12 cellular contexts compared by ENCODE assay signal in the genomic region with DNA sequence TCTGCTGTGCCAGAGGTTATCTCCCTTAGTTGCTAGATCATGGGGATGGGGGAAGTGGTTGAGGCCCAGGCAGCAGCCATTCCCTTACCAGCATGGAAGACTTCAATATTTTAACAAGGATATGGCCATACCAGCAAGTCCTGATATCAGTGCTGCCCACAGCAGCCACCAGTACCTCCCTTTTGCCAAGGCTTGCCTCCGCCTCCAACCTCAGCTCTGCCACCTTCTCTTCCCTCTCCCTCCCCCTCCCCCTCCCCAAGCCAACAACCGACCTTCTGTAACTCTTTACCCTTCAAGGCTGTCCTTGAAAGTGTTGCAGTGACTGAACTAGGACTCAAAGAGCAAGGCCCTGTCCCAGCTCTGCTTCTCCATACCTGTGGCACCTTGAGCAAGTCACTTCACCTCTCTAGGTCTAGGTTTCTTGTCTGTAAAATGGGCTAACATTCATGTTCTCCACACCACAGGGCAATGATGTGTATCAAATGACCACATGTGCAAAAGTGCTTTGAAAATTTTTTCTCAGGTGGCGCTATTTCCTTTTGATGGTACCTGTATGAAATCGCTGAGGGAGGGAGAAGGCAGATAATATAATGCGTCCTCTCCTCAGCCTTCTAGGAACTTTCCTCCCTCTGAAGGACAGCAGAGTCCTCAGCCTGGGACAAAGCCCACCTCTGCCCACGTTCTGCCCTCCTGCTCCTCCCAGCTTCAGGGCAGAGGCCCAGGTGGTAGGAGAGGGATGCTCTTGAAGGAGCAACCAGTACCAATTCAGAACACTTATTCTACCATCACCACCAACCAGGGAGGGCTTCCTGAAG. TPM values are rescaled to one million over a fixed set of nuclear protein-coding genes. Genes with fewer than 3 reads are reported as not detected.
DNase-seq lines count a peak whose midpoint lies in the region; ATAC-seq and TF ChIP-seq lines count a peak whose summit lies in the region.
"Had no signal": no experiment of that assay in that cellular context is flagged by ENCODE, and none has a peak within 500 bp of the region (broad histone marks: within the 10 kb centered on the region; RNA-seq: fewer than 3 reads in every experiment).

No MANE protein-coding gene starts in this region.

- peaks cover 14% of the 10 kb centered on the region for H3K4me1 ChIP-seq in right cardiac atrium (ENCODE audit: control insufficient read depth, insufficient read depth, low read length)
- H3K4me1 ChIP-seq in vagina = peaks cover 69% of the 10 kb centered on the region

- TF ChIP-seq CTCF in mesothelial cell of epicardium (IDR thresholded peaks at IDR 0.05; ENCODE audit: unreplicated experiment) (no peak), vagina (IDR thresholded peaks at IDR 0.05) (no peak)

- H3K4me3 Mint-ChIP-seq in activated naive CD8-positive, alpha-beta T cell treated with anti-CD3 and anti-CD28 coated beads, Interleukin-2, amount 50 U/mL, for 24 hours = no peak overlapping the region
- H3K4me3 Mint-ChIP-seq in mesothelial cell of epicardium = no peak overlapping the region
- H3K4me3 Mint-ChIP-seq: stimulated activated naive B cell treated with anti-CD40 and anti-IgM and Interleukin-4, amounts not matched to agents 10 μg/mL and 1 μg/mL and 100 μg/mL, for 72 hours had no signal

- no peak overlapping the region for H3K27ac ChIP-seq in right cardiac atrium (ENCODE audit: low read length)
- peak overlapping the region; percentile 83 for H3K27ac ChIP-seq in vagina
- H3K27ac ChIP-seq: VCaP had no signal

- 73% methylated on average over 6 of the region's 6 CpGs for WGBS in right cardiac atrium

- H3K27me3 ChIP-seq in right cardiac atrium (ENCODE audit: control insufficient read depth, insufficient read depth) (no peaks in the 10 kb centered on the region), vagina (no peaks in the 10 kb centered on the region)

- H3K36me3 ChIP-seq in vagina = peaks cover 0 to 27% of the 10 kb centered on the region in 2 donors

- H3K4me3 ChIP-seq in right cardiac atrium (ENCODE audit: low read length) (no peak overlapping the region), vagina (no peak overlapping the region)

- peak in 2 of 3 donors; percentile 6 to 20 for DNase-seq in right cardiac atrium
- DNase-seq in left ventricle myocardium superior = no peak
- no peak for DNase-seq in activated naive CD8-positive, alpha-beta T cell treated with anti-CD3 and anti-CD28 coated beads, Interleukin-2, amount 50 U/mL, for 24 hours
- DNase-seq in mesothelial cell of epicardium (ENCODE audit: low spot score in 2 of 2, unreplicated experiment in 2 of 2) = no peak
- no peak for DNase-seq in vagina (ENCODE audit: extremely low spot score in 2 of 2)
- DNase-seq in T1000 (lab: John Stamatoyannopoulos, UW) = no peak
- DNase-seq: MM.1S; stimulated activated naive B cell treated with anti-CD40 and anti-IgM and Interleukin-4, amounts not matched to agents 10 μg/mL and 1 μg/mL and 100 μg/mL, for 72 hours had no signal

- no peak for TF ChIP-seq POLR2A in vagina (IDR thresholded peaks at IDR 0.05)

- peaks cover 56% of the 10 kb centered on the region for H3K4me1 Mint-ChIP-seq in activated naive CD8-positive, alpha-beta T cell treated with anti-CD3 and anti-CD28 coated beads, Interleukin-2, amount 50 U/mL, for 24 hours
- H3K4me1 Mint-ChIP-seq in mesothelial cell of epicardium = peaks cover 24% of the 10 kb centered on the region

- H3K27me3 Mint-ChIP-seq in activated naive CD8-positive, alpha-beta T cell treated with anti-CD3 and anti-CD28 coated beads, Interleukin-2, amount 50 U/mL, for 24 hours = no peaks in the 10 kb centered on the region
- H3K27me3 Mint-ChIP-seq in mesothelial cell of epicardium (ENCODE audit: low read depth) = no peaks in the 10 kb centered on the region

- intact Hi-C loops in right cardiac atrium (cut with DNase I) (loop anchor here in 3 of 4 donors (5.0 to 10.0 kb wide), 3 partner anchors 140 to 212 kb away; no protein-coding TSS in a partner anchor), left ventricle myocardium superior (cut with micrococcal nuclease) (no loop called here), vagina (cut with DNase I) (loop anchor here (2.0 to 5.0 kb wide), 2 partner anchors 54 to 227 kb away; no protein-coding TSS in a partner anchor)

- peak overlapping the region; percentile 71 for H3K27ac Mint-ChIP-seq in activated naive CD8-positive, alpha-beta T cell treated with anti-CD3 and anti-CD28 coated beads, Interleukin-2, amount 50 U/mL, for 24 hours
- H3K27ac Mint-ChIP-seq in mesothelial cell of epicardium = peak overlapping the region; percentile 71
- H3K27ac Mint-ChIP-seq: stimulated activated naive B cell treated with anti-CD40 and anti-IgM and Interleukin-4, amounts not matched to agents 10 μg/mL and 1 μg/mL and 100 μg/mL, for 72 hours had no signal

- no peak for ATAC-seq in right cardiac atrium
- no peak for ATAC-seq in left ventricle myocardium superior
- no peak for ATAC-seq in activated naive CD8-positive, alpha-beta T cell treated with anti-CD3 and anti-CD28 coated beads, Interleukin-2, amount 50 U/mL, for 24 hours
- ATAC-seq in GM19328 (IDR thresholded peaks at IDR 0.05; ENCODE audit: unreplicated experiment) = no peak
- no peak for ATAC-seq in GM18519 (IDR thresholded peaks at IDR 0.05; ENCODE audit: low FRiP score, unreplicated experiment)
- ATAC-seq: left colon; stimulated activated naive B cell treated with anti-CD40 and anti-IgM and Interleukin-4, amounts not matched to agents 10 μg/mL and 1 μg/mL and 100 μg/mL, for 72 hours had no signal

- no peaks in the 10 kb centered on the region for H3K9me3 ChIP-seq in right cardiac atrium (ENCODE audit: control insufficient read depth, low read length)
- no peaks in the 10 kb centered on the region for H3K9me3 ChIP-seq in vagina

- no peaks in the 10 kb centered on the region for H3K9me3 Mint-ChIP-seq in activated naive CD8-positive, alpha-beta T cell treated with anti-CD3 and anti-CD28 coated beads, Interleukin-2, amount 50 U/mL, for 24 hours
- H3K9me3 Mint-ChIP-seq in mesothelial cell of epicardium = no peaks in the 10 kb centered on the region
- H3K9me3 Mint-ChIP-seq: stimulated activated naive B cell treated with anti-CD40 and anti-IgM and Interleukin-4, amounts not matched to agents 10 μg/mL and 1 μg/mL and 100 μg/mL, for 72 hours had no signal

- H3K36me3 Mint-ChIP-seq in activated naive CD8-positive, alpha-beta T cell treated with anti-CD3 and anti-CD28 coated beads, Interleukin-2, amount 50 U/mL, for 24 hours (ENCODE audit: low read depth) = peaks cover under 1% of the 10 kb centered on the region
- peaks cover 3% of the 10 kb centered on the region for H3K36me3 Mint-ChIP-seq in mesothelial cell of epicardium

RNA-seq across cellular contexts. Expression of a gene that starts 14.7 kb away (rescaled TPM):
- total RNA-seq in right cardiac atrium = under 1 TPM in 1 of 4 donors, not detected in 3; 0.64 TPM
- 1.5 TPM for polyA plus RNA-seq in right cardiac atrium
- total RNA-seq in left ventricle myocardium superior = 0.47 TPM
- 16.1 to 18.3 TPM (median 16.4 TPM) in 3 replicates for total RNA-seq in mesothelial cell of epicardium
- total RNA-seq in vagina = 14.7 TPM

RNA-seq across cellular contexts. Expression of a gene that starts 16.7 kb away (rescaled TPM):
- total RNA-seq in right cardiac atrium (100 to 1,000 TPM in 1 of 4 donors, 10 to 100 TPM in 3; 65.6 to 103 (median 75.9) TPM), left ventricle myocardium superior (44.0 TPM), mesothelial cell of epicardium (65.4 to 70.4 TPM (median 68.9 TPM) in 3 replicates), vagina (271 TPM)
- 41.3 TPM for polyA plus RNA-seq in right cardiac atrium

RNA-seq across cellular contexts. Expression of a gene that starts 50.2 kb away (rescaled TPM):
- under 1 TPM; 0.08 to 0.80 (median 0.50) TPM for total RNA-seq in right cardiac atrium
- polyA plus RNA-seq in right cardiac atrium = 0.23 TPM
- total RNA-seq in left ventricle myocardium superior = 1.7 TPM
- 20.1 to 21.5 TPM (median 20.3 TPM) in 3 replicates for total RNA-seq in mesothelial cell of epicardium
- total RNA-seq in vagina = 55.2 TPM

RNA-seq across cellular contexts. Expression of a gene that starts 58.8 kb away (rescaled TPM):
- total RNA-seq in right cardiac atrium = 10 to 100 TPM; 37.6 to 54.2 (median 40.3) TPM
- polyA plus RNA-seq in right cardiac atrium = 30.8 TPM
- 32.9 TPM for total RNA-seq in left ventricle myocardium superior
- 61.7 to 68.1 TPM (median 66.8 TPM) in 3 replicates for total RNA-seq in mesothelial cell of epicardium
- total RNA-seq in vagina = 146 TPM

Comparison
In these comparisons a context has a peak if more than half of its experiments do, and no peak if none do; other contexts are left out.
1. DNase-seq: peak in right cardiac atrium (2 of 3); none in left ventricle myocardium superior (single experiment), activated naive CD8-positive, alpha-beta T cell treated with anti-CD3 and anti-CD28 coated beads, Interleukin-2, amount 50 U/mL, for 24 hours (single experiment), mesothelial cell of epicardium (0 of 2), vagina (0 of 2) and T1000 (single experiment).